ENCODE assay signal across 11 cellular contexts in genomic region chr15:84638103-84638502, GRCh38. TPM values are rescaled to one million over a fixed set of nuclear protein-coding genes. Genes with fewer than 3 reads are reported as not detected.
DNase-seq lines count a peak whose midpoint lies in the region; ATAC-seq and TF ChIP-seq lines count a peak whose summit lies in the region.
"Had no signal": no experiment of that assay in that cellular context is flagged by ENCODE, and none has a peak within 500 bp of the region (broad histone marks: within the 10 kb centered on the region; RNA-seq: fewer than 3 reads in every experiment).

No MANE protein-coding gene starts in this region.

- peak; percentile 67 for TF ChIP-seq CTCF in OCI-LY7 (conservative IDR thresholded peaks at IDR 0.05; ENCODE audit: low read length)

- H4K20me1 ChIP-seq in OCI-LY7 (ENCODE audit: insufficient read depth, low read length) = peaks cover 14% of the 10 kb centered on the region; the same call in 1 of the 2 replicates

- H3K9me3 Mint-ChIP-seq in activated CD4-positive, alpha-beta T cell treated with anti-CD3 and anti-CD28 coated beads for 36 hours (ENCODE audit: low read depth) = no peaks in the 10 kb centered on the region

- H3K4me3 Mint-ChIP-seq in activated CD4-positive, alpha-beta T cell treated with anti-CD3 and anti-CD28 coated beads for 36 hours = no peak overlapping the region

- DNase-seq in activated CD4-positive, alpha-beta T cell treated with anti-CD3 and anti-CD28 coated beads for 36 hours = no peak
- no peak for DNase-seq in activated CD4-positive, alpha-beta T cell treated with anti-CD3 and anti-CD28 coated beads, Interleukin-2, amount 50 U/mL, for 48 hours
- peak; percentile 52 for DNase-seq in OCI-LY7 (ENCODE audit: low spot score)
- peak; percentile 54 for DNase-seq in cerebellar cortex (ENCODE audit: low spot score)
- peak; percentile 44 for DNase-seq in pons (ENCODE audit: low spot score)
- no peak for DNase-seq in stimulated activated CD8-positive, alpha-beta memory T cell treated with anti-CD3 and anti-CD28 coated beads, Interleukin-4, amount 100 ng/mL, for 48 hours
- no peak for DNase-seq in stimulated activated CD4-positive, alpha-beta T cell treated with anti-CD3 and anti-CD28 coated beads, Interleukin-15, amount 100 ng/mL, for 24 hours
- DNase-seq in GF-D8 (lab: John Stamatoyannopoulos, UW) = no peak

- peaks cover 33% of the 10 kb centered on the region for H3K4me1 ChIP-seq in OCI-LY7 (ENCODE audit: insufficient read depth, low read length, poor library complexity, severe bottlenecking)

- peaks cover 7% of the 10 kb centered on the region; the same call in 1 of the 2 replicates for H3K79me2 ChIP-seq in OCI-LY7 (ENCODE audit: insufficient read depth, low read depth, low read length)

- H2AFZ ChIP-seq in OCI-LY7 (ENCODE audit: low read length) = no peak overlapping the region

- BruUV-seq in OCI-LY7 (replicated peaks; lab: Mats Ljungman, UMichigan) = no TSS peak

- no peak overlapping the region for H3K4me3 ChIP-seq in OCI-LY7 (ENCODE audit: low read depth, low read length, poor library complexity, severe bottlenecking)
- H3K4me3 ChIP-seq: BLaER1 treated with 17β-estradiol and CSF1 and Interleukin-3, amounts not matched to agents 10 nM and 100 nM had no signal

- H3K27ac ChIP-seq in OCI-LY7 (ENCODE audit: low read depth, low read length, poor library complexity, severe bottlenecking) = peak overlapping the region; percentile 22
- H3K27ac ChIP-seq: epithelial cell of prostate, neutrophil had no signal

- H3K27ac Mint-ChIP-seq in activated CD4-positive, alpha-beta T cell treated with anti-CD3 and anti-CD28 coated beads for 36 hours = peak overlapping the region; percentile 82

- peak; percentile 15 for ATAC-seq in activated CD4-positive, alpha-beta T cell treated with anti-CD3 and anti-CD28 coated beads for 36 hours

- POLR2A ChIA-PET in activated CD4-positive, alpha-beta T cell treated with anti-CD3 and anti-CD28 coated beads for 36 hours (lab: Charles Lee) = interaction anchor here (0.7 kb wide), 1 partner anchor 34 kb away, joined by 5 read pairs; no protein-coding TSS in a partner anchor
- POLR2A ChIA-PET in OCI-LY7 (lab: Charles Lee) = interaction anchor here (0.6 to 0.9 kb wide), 2 partner anchors 9 to 136 kb away, joined by 3 to 4 read pairs; no protein-coding TSS in a partner anchor

- intact Hi-C loops in activated CD4-positive, alpha-beta T cell treated with anti-CD3 and anti-CD28 coated beads for 36 hours (cut with DNase I, micrococcal nuclease) = loop anchor here (5.0 to 10.0 kb wide), 3 partner anchors 767 to 1159 kb away; partner anchors contain the start of gene KLHL25 (in 1 of the 2)
- intact Hi-C loops in OCI-LY7 (cut with micrococcal nuclease; ENCODE audit: unreplicated experiment) = no loop called here

- H3K36me3 ChIP-seq in OCI-LY7 (ENCODE audit: insufficient read depth, low read length) = peaks cover 74% of the 10 kb centered on the region

- peaks cover 38% of the 10 kb centered on the region for H3K4me1 Mint-ChIP-seq in activated CD4-positive, alpha-beta T cell treated with anti-CD3 and anti-CD28 coated beads for 36 hours

- H3K36me3 Mint-ChIP-seq in activated CD4-positive, alpha-beta T cell treated with anti-CD3 and anti-CD28 coated beads for 36 hours (ENCODE audit: low read depth) = peaks cover 66% of the 10 kb centered on the region

- no peaks in the 10 kb centered on the region for H3K9me2 ChIP-seq in OCI-LY7 (ENCODE audit: insufficient read depth, low read length)

- H3K4me2 ChIP-seq in OCI-LY7 (ENCODE audit: low read length) = no peak overlapping the region
- H3K4me2 ChIP-seq: BLaER1 treated with 17β-estradiol and CSF1 and Interleukin-3, amounts not matched to agents 10 nM and 100 nM had no signal

- H3K9me3 ChIP-seq in OCI-LY7 (ENCODE audit: low read length) = no peaks in the 10 kb centered on the region
- H3K9me3 ChIP-seq: BLaER1 treated with 17β-estradiol and CSF1 and Interleukin-3, amounts not matched to agents 10 nM and 100 nM; neutrophil had no signal

- no peaks in the 10 kb centered on the region for H3K27me3 Mint-ChIP-seq in activated CD4-positive, alpha-beta T cell treated with anti-CD3 and anti-CD28 coated beads for 36 hours

- CTCF ChIA-PET in activated CD4-positive, alpha-beta T cell treated with anti-CD3 and anti-CD28 coated beads for 36 hours (lab: Charles Lee) = interaction anchor here (0.6 to 1.2 kb wide), 10 partner anchors 11 to 100 kb away, joined by 3 to 4 read pairs (median 3); partner anchors contain the start of gene WDR73
- CTCF ChIA-PET in OCI-LY7 (lab: Charles Lee; ENCODE audit: unreplicated experiment) = interaction anchor here (0.9 to 1.6 kb wide), 2 partner anchors 39 to 67 kb away, joined by 3 read pairs; no protein-coding TSS in a partner anchor

RNA-seq across cellular contexts. Expression of gene WDR73, which starts 16.0 kb away (rescaled TPM):
- total RNA-seq in activated CD4-positive, alpha-beta T cell treated with anti-CD3 and anti-CD28 coated beads for 36 hours = 10 to 100 TPM; 12.4 to 13.3 TPM
- 29.7 and 38.1 TPM in 2 replicates for total RNA-seq in OCI-LY7 (2014; rRNA removed; shearing (Covaris generic))
- total RNA-seq in OCI-LY7 (2022) = 28.7 TPM in 2 replicates

RNA-seq across cellular contexts. Expression of gene NMB, which starts 19.9 kb away (rescaled TPM):
- total RNA-seq in activated CD4-positive, alpha-beta T cell treated with anti-CD3 and anti-CD28 coated beads for 36 hours = 1 to 10 TPM; 2.7 to 4.0 TPM
- 5.3 and 10.3 TPM in 2 replicates for total RNA-seq in OCI-LY7 (2014; rRNA removed; shearing (Covaris generic))
- 6.6 and 8.7 TPM in 2 replicates for total RNA-seq in OCI-LY7 (2022)

RNA-seq across cellular contexts. Expression of gene ZSCAN2, which starts 37.3 kb away (rescaled TPM):
- 1 to 10 TPM; 5.1 to 5.4 TPM for total RNA-seq in activated CD4-positive, alpha-beta T cell treated with anti-CD3 and anti-CD28 coated beads for 36 hours
- 12.4 and 21.7 TPM in 2 replicates for total RNA-seq in OCI-LY7 (2014; rRNA removed; shearing (Covaris generic))
- total RNA-seq in OCI-LY7 (2022) = 12.0 and 12.1 TPM in 2 replicates

Comparison
In these comparisons a context has a peak if more than half of its experiments do, and no peak if none do; other contexts are left out.
1. DNase-seq: peak in OCI-LY7 (single experiment), cerebellar cortex (single experiment) and pons (single experiment); none in activated CD4-positive, alpha-beta T cell treated with anti-CD3 and anti-CD28 coated beads for 36 hours (single experiment), activated CD4-positive, alpha-beta T cell treated with anti-CD3 and anti-CD28 coated beads, Interleukin-2, amount 50 U/mL, for 48 hours (0 of 2), stimulated activated CD8-positive, alpha-beta memory T cell treated with anti-CD3 and anti-CD28 coated beads, Interleukin-4, amount 100 ng/mL, for 48 hours (single experiment), stimulated activated CD4-positive, alpha-beta T cell treated with anti-CD3 and anti-CD28 coated beads, Interleukin-15, amount 100 ng/mL, for 24 hours (single experiment) and GF-D8 (single experiment).